ENCODE assay signal across 11 cellular contexts in genomic region chr1:203308205-203309114, GRCh38. TPM values are rescaled to one million over a fixed set of nuclear protein-coding genes. Genes with fewer than 3 reads are reported as not detected.
DNase-seq lines count a peak whose midpoint lies in the region; ATAC-seq, FAIRE-seq and TF ChIP-seq lines count a peak whose summit lies in the region.
"Had no signal": no experiment of that assay in that cellular context is flagged by ENCODE, and none has a peak within 500 bp of the region (broad histone marks: within the 10 kb centered on the region; RNA-seq: fewer than 3 reads in every experiment).

No MANE protein-coding gene starts in this region.

- H3K27ac Mint-ChIP-seq in activated naive CD4-positive, alpha-beta T cell treated with anti-CD3 and anti-CD28 coated beads, Interleukin-2, amount 50 U/mL, for 24 hours, result peak overlapping the region; percentile 96
- no peak overlapping the region for H3K27ac Mint-ChIP-seq in astrocyte (ENCODE audit: unreplicated experiment)
- H3K27ac Mint-ChIP-seq in type B pancreatic cell, result peak overlapping the region; percentile 91

- H4K8ac ChIP-seq in mesendoderm (ENCODE audit: low read depth, low read length), result no peak overlapping the region

- TF ChIP-seq CTCF in astrocyte (IDR thresholded peaks at IDR 0.05; ENCODE audit: insufficient read depth, low read depth, low read length), result no peak
- no peak for TF ChIP-seq CTCF in type B pancreatic cell (conservative IDR thresholded peaks at IDR 0.05)

- no peak overlapping the region for H2BK120ac ChIP-seq in mesendoderm (ENCODE audit: low read depth, low read length)

- no peak for FAIRE-seq in astrocyte (lab: Jason Lieb, UNC)
- FAIRE-seq: D721Med had no signal

- no peak for ATAC-seq in HG03159 (IDR thresholded peaks at IDR 0.05; ENCODE audit: unreplicated experiment)
- ATAC-seq: activated CD4-positive, CD25-positive, alpha-beta regulatory T cell treated with anti-CD3 and anti-CD28 coated beads, Interleukin-2, amount 50 U/mL, for 24 hours had no signal

- H3K56ac ChIP-seq in mesendoderm (ENCODE audit: low read length), result peak overlapping the region; percentile 9

- no peaks in the 10 kb centered on the region for H3K27me3 Mint-ChIP-seq in activated naive CD4-positive, alpha-beta T cell treated with anti-CD3 and anti-CD28 coated beads, Interleukin-2, amount 50 U/mL, for 24 hours
- H3K27me3 Mint-ChIP-seq in astrocyte (ENCODE audit: low read depth, unreplicated experiment) (peaks cover 6% of the 10 kb centered on the region), type B pancreatic cell (peaks cover 4% of the 10 kb centered on the region)

- peaks cover 59% of the 10 kb centered on the region for H3K4me1 Mint-ChIP-seq in activated naive CD4-positive, alpha-beta T cell treated with anti-CD3 and anti-CD28 coated beads, Interleukin-2, amount 50 U/mL, for 24 hours
- H3K4me1 Mint-ChIP-seq in astrocyte (ENCODE audit: low read depth, unreplicated experiment), result peaks cover 36% of the 10 kb centered on the region
- peaks cover 38% of the 10 kb centered on the region for H3K4me1 Mint-ChIP-seq in type B pancreatic cell (ENCODE audit: unreplicated experiment)

- H3K4me3 Mint-ChIP-seq in activated naive CD4-positive, alpha-beta T cell treated with anti-CD3 and anti-CD28 coated beads, Interleukin-2, amount 50 U/mL, for 24 hours, result peak overlapping the region; percentile 97
- H3K4me3 Mint-ChIP-seq in astrocyte (ENCODE audit: unreplicated experiment) (peak overlapping the region; percentile 97), type B pancreatic cell (peak overlapping the region; percentile 91)

- H3K9ac ChIP-seq in astrocyte (ENCODE audit: low read length), result peak overlapping the region; percentile 86
- no peak overlapping the region for H3K9ac ChIP-seq in mesendoderm (ENCODE audit: low read length)

- H3K36me3 ChIP-seq in astrocyte (ENCODE audit: insufficient read depth, low read length), result peaks cover 6% of the 10 kb centered on the region
- H3K36me3 ChIP-seq in mesendoderm (ENCODE audit: control insufficient read depth, insufficient read depth, low read length), result no peaks in the 10 kb centered on the region

- H4K20me1 ChIP-seq in astrocyte (ENCODE audit: insufficient read depth, low read length), result peaks cover 55% of the 10 kb centered on the region

- no peak overlapping the region for H4K5ac ChIP-seq in mesendoderm (ENCODE audit: low read length)

- no peak overlapping the region for H3K4ac ChIP-seq in mesendoderm (ENCODE audit: low read depth, low read length)

- H2AK5ac ChIP-seq in mesendoderm (ENCODE audit: low read length), result no peak overlapping the region

- H3K4me3 ChIP-seq in astrocyte (ENCODE audit: insufficient read depth, low read depth, low read length) (peak overlapping the region; percentile 14), mesendoderm (ENCODE audit: low read length) (no peak overlapping the region)

- no peaks in the 10 kb centered on the region for H3K9me3 ChIP-seq in astrocyte (ENCODE audit: insufficient read depth, low read depth, low read length)

- H3K79me1 ChIP-seq in mesendoderm (ENCODE audit: low read length), result no peaks in the 10 kb centered on the region

- no peak overlapping the region for H2BK15ac ChIP-seq in mesendoderm (replicated peaks; ENCODE audit: low read depth)

- H3K27ac ChIP-seq in astrocyte (ENCODE audit: low read depth, low read length), result no peak overlapping the region
- H3K27ac ChIP-seq in mesendoderm (ENCODE audit: low read depth, low read length), result no peak overlapping the region
- H3K27ac ChIP-seq: HL-60 had no signal

- peaks cover 26% of the 10 kb centered on the region for H3K4me1 ChIP-seq in astrocyte (ENCODE audit: insufficient read depth, low read length)
- peaks cover 23% of the 10 kb centered on the region for H3K4me1 ChIP-seq in mesendoderm (ENCODE audit: control insufficient read depth, low read depth, low read length)

- DNase-seq in activated naive CD4-positive, alpha-beta T cell (lab: John Stamatoyannopoulos, UW), result no peak
- DNase-seq in astrocyte (ENCODE audit: low read depth), result no peak
- peak; percentile 30 for DNase-seq in mesendoderm
- no peak for DNase-seq in type B pancreatic cell (ENCODE audit: extremely low spot score, unreplicated experiment)
- DNase-seq in mesenteric fat pad (ENCODE audit: low spot score), result no peak
- DNase-seq in NCI-H1930 (lab: John Stamatoyannopoulos, UW), result no peak

- H3K4me2 ChIP-seq in astrocyte (ENCODE audit: low read length) (peak overlapping the region; percentile 93), mesendoderm (ENCODE audit: low read length) (peak overlapping the region; percentile 11)

- H3K27me3 ChIP-seq in astrocyte (ENCODE audit: insufficient read depth, low read length) (no peaks in the 10 kb centered on the region), mesendoderm (ENCODE audit: insufficient read depth, low read length, poor library complexity) (no peaks in the 10 kb centered on the region)

- no peak overlapping the region for H3K18ac ChIP-seq in mesendoderm (ENCODE audit: low read length)

- H2AFZ ChIP-seq in astrocyte (ENCODE audit: low read depth, low read length), result no peak overlapping the region

- no peak overlapping the region for H2BK5ac ChIP-seq in mesendoderm (ENCODE audit: low read length)

- H3K36me3 Mint-ChIP-seq in activated naive CD4-positive, alpha-beta T cell treated with anti-CD3 and anti-CD28 coated beads, Interleukin-2, amount 50 U/mL, for 24 hours, result peaks cover 30% of the 10 kb centered on the region
- H3K36me3 Mint-ChIP-seq in astrocyte (ENCODE audit: low read depth, unreplicated experiment) (peaks cover 9% of the 10 kb centered on the region), type B pancreatic cell (peaks cover 9% of the 10 kb centered on the region)

- H3K79me2 ChIP-seq in astrocyte (ENCODE audit: insufficient read depth, low read length) (peaks cover 37% of the 10 kb centered on the region), mesendoderm (ENCODE audit: control insufficient read depth, insufficient read depth, low read length) (no peaks in the 10 kb centered on the region)

- H3K23ac ChIP-seq in mesendoderm (ENCODE audit: low read length), result no peak overlapping the region

- no CpG with 5 or more reads among the region's 6 CpGs for WGBS in mesendoderm (ENCODE audit: extremely low coverage, insufficient coverage, low lambda C conversion rate)

- H3K9me3 Mint-ChIP-seq in activated naive CD4-positive, alpha-beta T cell treated with anti-CD3 and anti-CD28 coated beads, Interleukin-2, amount 50 U/mL, for 24 hours, result no peaks in the 10 kb centered on the region
- H3K9me3 Mint-ChIP-seq in astrocyte (ENCODE audit: unreplicated experiment), result no peaks in the 10 kb centered on the region
- H3K9me3 Mint-ChIP-seq in type B pancreatic cell, result no peaks in the 10 kb centered on the region

RNA-seq across cellular contexts. Expression of gene BTG2, which starts 3.1 kb away (rescaled TPM):
- 46.4 and 58.3 TPM in 2 replicates for total RNA-seq in astrocyte
- 4.1 TPM for polyA plus RNA-seq in mesendoderm (2013, experiment 1 of 2)
- polyA plus RNA-seq in mesendoderm (2013, experiment 2 of 2), result 3.9 TPM
- 49.8 and 147 TPM in 2 replicates for total RNA-seq in type B pancreatic cell (ENCODE audit: low replicate concordance)
- 178 TPM for total RNA-seq in mesenteric fat pad

RNA-seq across cellular contexts. Expression of gene FMOD, which starts 42.5 kb away (rescaled TPM):
- total RNA-seq in astrocyte, result not detected in 2 replicates
- polyA plus RNA-seq in mesendoderm (2013, experiment 1 of 2), result 0.45 TPM
- polyA plus RNA-seq in mesendoderm (2013, experiment 2 of 2), result 0.34 TPM
- total RNA-seq in type B pancreatic cell (ENCODE audit: low replicate concordance), result 3.9 and 8.3 TPM in 2 replicates
- total RNA-seq in mesenteric fat pad, result 95.2 TPM

Comparison
In these comparisons a context has a peak if more than half of its experiments do, and no peak if none do; other contexts are left out.
1. RNA of gene FMOD, which starts 42.5 kb away (total RNA-seq): 95.2 TPM in mesenteric fat pad (single experiment); 3.9 to 8.3 TPM in type B pancreatic cell and not detected in astrocyte; every median in the first group is over 10 times any median in the second.
2. Peak in every context shown above with its lines, with median percentiles within 50 percentile points of each other: H3K4me3 Mint-ChIP-seq.